ENCODE assay signal across 8 cellular contexts in the genomic region with DNA sequence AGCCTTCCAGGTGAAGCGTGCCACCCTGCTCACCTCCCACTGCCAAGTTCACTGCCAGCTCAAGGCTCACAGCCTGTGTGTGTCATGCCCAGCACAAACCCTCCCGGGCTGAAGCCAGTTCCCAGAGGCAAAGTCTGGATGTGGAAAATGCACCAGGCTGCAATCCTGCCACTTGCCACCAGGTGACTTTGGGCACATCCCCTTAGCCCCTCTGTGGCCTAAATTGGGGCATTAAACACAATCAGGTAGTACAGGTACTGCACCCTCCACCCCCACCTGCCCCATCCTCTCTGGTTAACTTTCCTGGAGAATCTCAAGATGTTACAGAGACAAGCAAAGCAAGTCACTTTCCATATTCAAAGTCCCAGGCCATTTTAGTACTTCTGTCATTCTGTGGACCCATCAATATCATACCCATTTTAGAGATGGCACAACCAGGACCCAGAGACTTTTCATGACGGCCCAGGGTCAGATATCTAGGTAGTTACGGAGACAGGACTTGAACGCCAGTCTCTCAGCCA. TPM values are rescaled to one million over a fixed set of nuclear protein-coding genes. Genes with fewer than 3 reads are reported as not detected.
DNase-seq lines count a peak whose midpoint lies in the region; ATAC-seq and TF ChIP-seq lines count a peak whose summit lies in the region.

No MANE protein-coding gene starts in this region.

- no peaks in the 10 kb centered on the region for H4K20me1 ChIP-seq in GM23248 (ENCODE audit: insufficient read depth)

- peaks cover 12% of the 10 kb centered on the region; the same call in 1 of the 2 replicates for H3K4me1 ChIP-seq in GM23248 (ENCODE audit: insufficient read depth)

- H3K27me3 ChIP-seq in AG04450 (ENCODE audit: control insufficient read depth, insufficient read depth, low read length) (peaks cover 31% of the 10 kb centered on the region), GM23248 (replicated peaks; ENCODE audit: insufficient read depth) (no peaks in the 10 kb centered on the region)

- no peak overlapping the region for H3K4me3 ChIP-seq in AG04450 (ENCODE audit: low read depth, low read length)
- H3K4me3 ChIP-seq in GM23248 = no peak overlapping the region

- DNase-seq in AG04450 (ENCODE audit: low read depth, low spot score) (no peak), GM23248 (peak; percentile 57), germinal center (ENCODE audit: low spot score) (peak; percentile 66), mesenteric fat pad (ENCODE audit: low spot score) (no peak)
- DNase-seq in activated CD4-positive, alpha-beta T cell treated with anti-CD3 and anti-CD28 coated beads, Interleukin-2, amount 50 U/mL, for 4 hours = peak; percentile 14 to 21
- peak; percentile 68 for DNase-seq in stimulated activated CD8-positive, alpha-beta memory T cell treated with anti-CD3 and anti-CD28 coated beads, Interleukin-4, amount 100 ng/mL, for 48 hours
- DNase-seq in T-helper 2 cell treated with Interferon-gamma antibody and Interleukin-4, amounts not matched to agents 5 μg/mL and 100 μg/mL, for 36 hours (ENCODE audit: low spot score) = no peak

- POLR2A ChIA-PET in AG04450 (lab: Yijun Ruan, JAX) = no interaction called here

- H3F3A ChIP-seq in GM23248 (ENCODE audit: insufficient read depth) = no peaks in the 10 kb centered on the region

- H3K9me3 ChIP-seq in AG04450 (ENCODE audit: control insufficient read depth, insufficient read depth, low read length) (no peaks in the 10 kb centered on the region; the same call in 1 of the 2 replicates), GM23248 (ENCODE audit: low read depth) (no peaks in the 10 kb centered on the region)

- H3K9me3 Mint-ChIP-seq in T-helper 2 cell treated with Interferon-gamma antibody and Interleukin-4, amounts not matched to agents 5 μg/mL and 100 μg/mL, for 36 hours = no peaks in the 10 kb centered on the region

- in situ Hi-C loops in GM23248 (cut with MboI) = no loop called here

- H3K27me3 Mint-ChIP-seq in T-helper 2 cell treated with Interferon-gamma antibody and Interleukin-4, amounts not matched to agents 5 μg/mL and 100 μg/mL, for 36 hours (ENCODE audit: low read depth) = peaks cover 48% of the 10 kb centered on the region

- no peak overlapping the region for H2AFZ ChIP-seq in GM23248

- no peak overlapping the region for H3K9ac ChIP-seq in GM23248

- no peak overlapping the region for H3K4me3 Mint-ChIP-seq in T-helper 2 cell treated with Interferon-gamma antibody and Interleukin-4, amounts not matched to agents 5 μg/mL and 100 μg/mL, for 36 hours

- no peaks in the 10 kb centered on the region for H3K36me3 Mint-ChIP-seq in T-helper 2 cell treated with Interferon-gamma antibody and Interleukin-4, amounts not matched to agents 5 μg/mL and 100 μg/mL, for 36 hours (ENCODE audit: low read depth)

- no peak overlapping the region for H3K27ac ChIP-seq in AG04450 (ENCODE audit: low read depth, low read length)
- H3K27ac ChIP-seq in GM23248 = no peak overlapping the region

- no peak overlapping the region for H3K4me2 ChIP-seq in GM23248 (ENCODE audit: unreplicated experiment)

- no peak for ATAC-seq in HG02571 (IDR thresholded peaks at IDR 0.05; ENCODE audit: unreplicated experiment)

- H3K36me3 ChIP-seq in GM23248 (ENCODE audit: low read depth) = no peaks in the 10 kb centered on the region

- TF ChIP-seq CTCF in AG04450 (IDR thresholded peaks at IDR 0.05; ENCODE audit: low read depth, low read length) = peak; percentile 61

- no peak overlapping the region for H3K27ac Mint-ChIP-seq in T-helper 2 cell treated with Interferon-gamma antibody and Interleukin-4, amounts not matched to agents 5 μg/mL and 100 μg/mL, for 36 hours

- CTCF ChIA-PET in AG04450 (lab: Charles Lee) = interaction anchor here (0.7 to 1.3 kb wide), 3 partner anchors 19 to 31 kb away, joined by 3 read pairs; no protein-coding TSS in a partner anchor

- H3K9me2 ChIP-seq in GM23248 (ENCODE audit: insufficient read depth) = no peaks in the 10 kb centered on the region

- WGBS in GM23248 (ENCODE audit: low coverage in 1 of 2, low lambda C conversion rate in 2 of 2, missing lambda C conversion rate in 2 of 2), 2 experiments = 82 to 83% methylated on average over 5 of the region's 5 CpGs

- H3K79me2 ChIP-seq in GM23248 (ENCODE audit: insufficient read depth) = peaks cover 23% of the 10 kb centered on the region

- H3K4me1 Mint-ChIP-seq in T-helper 2 cell treated with Interferon-gamma antibody and Interleukin-4, amounts not matched to agents 5 μg/mL and 100 μg/mL, for 36 hours (ENCODE audit: low read depth) = no peaks in the 10 kb centered on the region

RNA-seq across cellular contexts. Expression of a gene that starts 1.8 kb away (rescaled TPM):
- polyA plus RNA-seq in AG04450 (2011; rRNA removed) = 0.14 and 0.41 TPM in 2 replicates
- 0.56 and 0.97 TPM in 2 replicates for polyA minus RNA-seq in AG04450 (2011; rRNA and poly(A)+ RNA removed)
- 0.76 and 3.7 TPM in 2 replicates for total RNA-seq in GM23248 (2014; rRNA removed; shearing (Covaris generic))
- 1.5 and 1.6 TPM in 2 replicates for polyA plus RNA-seq in GM23248 (2016; fragmentation: Nextera tagmentation; extraction: Ambion mirVana)
- total RNA-seq in mesenteric fat pad = 1.6 TPM

Comparison
In these comparisons a context has a peak if more than half of its experiments do, and no peak if none do; other contexts are left out.
1. DNase-seq: peak in GM23248 (single experiment), activated CD4-positive, alpha-beta T cell treated with anti-CD3 and anti-CD28 coated beads, Interleukin-2, amount 50 U/mL, for 4 hours (2 of 2), germinal center (single experiment) and stimulated activated CD8-positive, alpha-beta memory T cell treated with anti-CD3 and anti-CD28 coated beads, Interleukin-4, amount 100 ng/mL, for 48 hours (single experiment); none in AG04450 (single experiment), mesenteric fat pad (single experiment) and T-helper 2 cell treated with Interferon-gamma antibody and Interleukin-4, amounts not matched to agents 5 μg/mL and 100 μg/mL, for 36 hours (single experiment).